In genomic region chr13:24275041-24275440, GRCh38 we compare ENCODE assay signal across 12 cellular contexts. TPM values are rescaled to one million over a fixed set of nuclear protein-coding genes. Genes with fewer than 3 reads are reported as not detected.
A peak's percentile ranks its signal among the peaks of the same experiment; 100 is the strongest.
DNase-seq lines count a peak whose midpoint lies in the region; ATAC-seq, FAIRE-seq and TF ChIP-seq lines count a peak whose summit lies in the region.
"Had no signal": no experiment of that assay in that cellular context is flagged by ENCODE, and none has a peak within 500 bp of the region (broad histone marks: within the 10 kb centered on the region; RNA-seq: fewer than 3 reads in every experiment).

No MANE protein-coding gene starts in this region.

- H3K4me1 Mint-ChIP-seq in CD14-positive monocyte: peaks cover 75% of the 10 kb centered on the region
- peaks cover 93 to 95% of the 10 kb centered on the region in 2 donors for H3K4me1 Mint-ChIP-seq in natural killer cell

- FAIRE-seq in GM12892 (lab: Jason Lieb, UNC): peak; percentile 21

- H3K4me3 Mint-ChIP-seq in CD14-positive monocyte (peak overlapping the region in 1 of 2 donors; percentile 60), natural killer cell (peak overlapping the region; percentile 68)

- DNase-seq in CD14-positive monocyte (ENCODE audit: low spot score) (no peak), GM12892 (ENCODE audit: insufficient read length) (no peak), natural killer cell (no peak), GF-D8 (lab: John Stamatoyannopoulos, UW) (no peak), inferior parietal cortex (ENCODE audit: extremely low spot score) (no peak)
- DNase-seq in activated naive CD4-positive, alpha-beta T cell treated with anti-CD3 and anti-CD28 coated beads, Interleukin-2, amount 50 U/mL, for 72 hours (ENCODE audit: low spot score in 2 of 2): no peak
- DNase-seq in stimulated activated naive CD4-positive, alpha-beta T cell treated with Interleukin-2 at 50 U/mL for 16 hours (lab: John Stamatoyannopoulos, UW): no peak
- DNase-seq: Caco-2, NCI-H1436, NCI-H524 treated with DMSO at 0.1 percent for 48 hours, SIG-M5 had no signal

- H3K27ac Mint-ChIP-seq in CD14-positive monocyte: peak overlapping the region; percentile 82 to 100 (median 95)
- H3K27ac Mint-ChIP-seq in activated naive CD4-positive, alpha-beta T cell treated with anti-CD3 and anti-CD28 coated beads, Interleukin-2, amount 50 U/mL, for 72 hours: peak overlapping the region; percentile 90 to 96
- peak overlapping the region; percentile 95 to 98 for H3K27ac Mint-ChIP-seq in natural killer cell

- TF ChIP-seq CTCF in CD14-positive monocyte (IDR thresholded peaks at IDR 0.05) (no peak), natural killer cell (IDR thresholded peaks at IDR 0.05) (no peak)

- no peak for ATAC-seq in activated naive CD4-positive, alpha-beta T cell treated with anti-CD3 and anti-CD28 coated beads, Interleukin-2, amount 50 U/mL, for 72 hours
- no peak for ATAC-seq in natural killer cell
- no peak for ATAC-seq in GM19324 (IDR thresholded peaks at IDR 0.05; ENCODE audit: low FRiP score, unreplicated experiment)

- H3K36me3 Mint-ChIP-seq in CD14-positive monocyte (peaks cover 38 to 42% of the 10 kb centered on the region in 2 donors), natural killer cell (peaks cover 8% of the 10 kb centered on the region)
- H3K36me3 Mint-ChIP-seq in activated naive CD4-positive, alpha-beta T cell treated with anti-CD3 and anti-CD28 coated beads, Interleukin-2, amount 50 U/mL, for 72 hours: peaks cover 13 to 36% of the 10 kb centered on the region in 2 donors

- H3K27me3 Mint-ChIP-seq in CD14-positive monocyte (ENCODE audit: low read depth in 3 of 3): peaks cover 0 to 7% (median 6%) of the 10 kb centered on the region in 3 donors
- peaks cover 3 to 8% of the 10 kb centered on the region in 2 donors for H3K27me3 Mint-ChIP-seq in natural killer cell (ENCODE audit: low read depth in 2 of 2)

- no peak for TF ChIP-seq POLR2A in GM12892 (IDR thresholded peaks at IDR 0.05; ENCODE audit: low read depth, low read length)

- intact Hi-C loops in CD14-positive monocyte (cut with micrococcal nuclease): no loop called here
- intact Hi-C loops in natural killer cell (cut with micrococcal nuclease): loop anchor here (2.0 kb wide), 1 partner anchor 344 kb away; no protein-coding TSS in a partner anchor

- H3K9me3 Mint-ChIP-seq in CD14-positive monocyte: peaks cover 0 to 2% (median 0%) of the 10 kb centered on the region in 7 donors
- H3K9me3 Mint-ChIP-seq in activated naive CD4-positive, alpha-beta T cell treated with anti-CD3 and anti-CD28 coated beads, Interleukin-2, amount 50 U/mL, for 72 hours: no peaks in the 10 kb centered on the region
- H3K9me3 Mint-ChIP-seq in natural killer cell: peaks cover 2 to 3% of the 10 kb centered on the region in 2 donors

RNA-seq across cellular contexts. Expression of gene C1QTNF9, which starts 34.3 kb away (rescaled TPM):
- not detected for polyA plus RNA-seq in CD14-positive monocyte
- polyA plus RNA-seq in GM12892 (2012; ENCODE audit: missing spikeins): not detected
- total RNA-seq in activated naive CD4-positive, alpha-beta T cell treated with anti-CD3 and anti-CD28 coated beads, Interleukin-2, amount 50 U/mL, for 72 hours: not detected
- total RNA-seq in natural killer cell: under 1 TPM in 1 of 3 donors, not detected in 2; 0.25 TPM
- total RNA-seq: Caco-2 had no signal
